Comparison of ENCODE assay signal across 2 cellular contexts in genomic region chr1:23531695-23532094, GRCh38.
TF ChIP-seq lines count a peak whose summit lies in the region.

No MANE protein-coding gene starts in this region.

TF ChIP-seq in SK-N-SH, 30 proteins besides CTCF, POLR2A, EP300 and RAD21:
- TF ChIP-seq REST (IDR thresholded peaks at IDR 0.05; ENCODE audit: low read depth, low read length) = no peak
- peak; percentile 50 for TF ChIP-seq GATA2 (CRISPR knock-in tag; IDR thresholded peaks at IDR 0.05)
- peak; percentile 58; the same call in 1 of the 2 replicates for TF ChIP-seq RCOR1 (IDR thresholded peaks at IDR 0.05; ENCODE audit: low read length)

TF ChIP-seq in SK-N-SH treated with all-trans-retinoic acid at 6 μM for 48 hours, 23 proteins besides CTCF, POLR2A, EP300 and RAD21 (continued from another document):
- TF ChIP-seq POU6F1 (CRISPR knock-in tag; IDR thresholded peaks at IDR 0.05; ENCODE audit: borderline replicate concordance, low read depth) (no peak), CSDC2 (CRISPR knock-in tag; IDR thresholded peaks at IDR 0.05) (no peak)
